ENCODE assay signal across 25 cellular contexts in the genomic region with DNA sequence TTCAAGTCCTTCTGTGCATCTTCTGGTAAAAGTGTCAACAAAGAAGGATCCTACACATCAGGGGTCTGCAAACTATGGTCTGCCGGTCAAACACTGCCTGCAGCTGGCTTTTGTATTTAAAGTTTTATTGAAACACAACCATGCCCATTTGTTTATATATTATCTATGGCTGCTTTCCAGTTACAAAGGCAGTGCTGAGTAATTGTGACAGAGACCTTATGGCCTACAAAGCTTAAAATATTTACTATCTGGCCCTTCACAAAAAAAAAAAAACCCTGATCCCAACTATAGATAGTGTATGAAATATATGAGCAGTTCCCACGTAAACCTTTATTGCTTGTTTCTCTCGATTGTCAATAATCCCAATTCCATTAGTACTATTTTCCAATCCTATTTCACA.
A peak's percentile ranks its signal among the peaks of the same experiment; 100 is the strongest.
DNase-seq lines count a peak whose midpoint lies in the region; ATAC-seq and TF ChIP-seq lines count a peak whose summit lies in the region.
"Had no signal": no experiment of that assay in that cellular context is flagged by ENCODE, and none has a peak within 500 bp of the region (broad histone marks: within the 10 kb centered on the region; RNA-seq: fewer than 3 reads in every experiment).

No MANE protein-coding gene starts in this region.

- H3K27ac ChIP-seq in CD8-positive, alpha-beta T cell (ENCODE audit: low read depth, low read length): no peak overlapping the region
- H3K27ac ChIP-seq in CD4-positive, alpha-beta memory T cell (ENCODE audit: low read depth, low read length): no peak overlapping the region
- H3K27ac ChIP-seq: right atrium auricular region, WERI-Rb-1 had no signal

- ATAC-seq in CD8-positive, alpha-beta T cell: no peak
- ATAC-seq in effector memory CD8-positive, alpha-beta T cell (replicated peaks): no peak
- ATAC-seq: Panc1 had no signal

- H3K36me3 Mint-ChIP-seq in CD8-positive, alpha-beta T cell: peaks cover 12% of the 10 kb centered on the region
- H3K36me3 Mint-ChIP-seq in effector memory CD8-positive, alpha-beta T cell (ENCODE audit: insufficient read depth): peaks cover 29% of the 10 kb centered on the region
- peaks cover 12% of the 10 kb centered on the region for H3K36me3 Mint-ChIP-seq in osteocyte (ENCODE audit: unreplicated experiment)
- H3K36me3 Mint-ChIP-seq in CD4-positive, alpha-beta memory T cell: peaks cover 6 to 7% of the 10 kb centered on the region in 2 donors

- CTCF ChIA-PET in CD8-positive, alpha-beta T cell (lab: Charles Lee): interaction anchor here (0.8 to 1.3 kb wide), 4 partner anchors 12 to 108 kb away, joined by 3 to 4 read pairs (median 3); no protein-coding TSS in a partner anchor
- CTCF ChIA-PET in CD4-positive, alpha-beta memory T cell (lab: Charles Lee; ENCODE audit: partially characterized antibody): interaction anchor here (0.7 to 1.0 kb wide), 2 partner anchors 39 to 68 kb away, joined by 3 to 8 read pairs; no protein-coding TSS in a partner anchor

- no peaks in the 10 kb centered on the region for H3K9me3 Mint-ChIP-seq in CD8-positive, alpha-beta T cell
- no peaks in the 10 kb centered on the region for H3K9me3 Mint-ChIP-seq in effector memory CD8-positive, alpha-beta T cell
- H3K9me3 Mint-ChIP-seq in osteocyte (ENCODE audit: unreplicated experiment): no peaks in the 10 kb centered on the region
- H3K9me3 Mint-ChIP-seq in CD4-positive, alpha-beta memory T cell: peaks cover 0 to 3% (median 0%) of the 10 kb centered on the region in 8 donors
- H3K9me3 Mint-ChIP-seq: activated naive CD4-positive, alpha-beta T cell treated with anti-CD3 and anti-CD28 coated beads, Interleukin-2, amount 50 U/mL, for 24 hours; neural crest cell had no signal

- H3K36me3 ChIP-seq in CD8-positive, alpha-beta T cell (ENCODE audit: insufficient read depth, low read length): no peaks in the 10 kb centered on the region
- no peaks in the 10 kb centered on the region for H3K36me3 ChIP-seq in CD4-positive, alpha-beta memory T cell (ENCODE audit: insufficient read depth, low read length)
- H3K36me3 ChIP-seq: right atrium auricular region, tibial artery, WERI-Rb-1 had no signal

- peaks cover 90% of the 10 kb centered on the region for H3K4me1 ChIP-seq in CD8-positive, alpha-beta T cell (ENCODE audit: insufficient read depth, low read length)
- H3K4me1 ChIP-seq in CD4-positive, alpha-beta memory T cell (ENCODE audit: insufficient read depth, low read length): peaks cover 99% of the 10 kb centered on the region

- peak overlapping the region; percentile 11 for H3K4me3 Mint-ChIP-seq in CD8-positive, alpha-beta T cell
- H3K4me3 Mint-ChIP-seq in effector memory CD8-positive, alpha-beta T cell: peak overlapping the region; percentile 27 to 63
- no peak overlapping the region for H3K4me3 Mint-ChIP-seq in osteocyte (ENCODE audit: unreplicated experiment)
- peak overlapping the region in 4 of 8 donors; percentile 26 to 60 (median 43) for H3K4me3 Mint-ChIP-seq in CD4-positive, alpha-beta memory T cell
- H3K4me3 Mint-ChIP-seq: activated naive CD4-positive, alpha-beta T cell treated with anti-CD3 and anti-CD28 coated beads, Interleukin-2, amount 50 U/mL, for 24 hours; neural crest cell had no signal

- H3K9me3 ChIP-seq in CD8-positive, alpha-beta T cell (ENCODE audit: low read length): no peaks in the 10 kb centered on the region
- no peaks in the 10 kb centered on the region for H3K9me3 ChIP-seq in CD4-positive, alpha-beta memory T cell (ENCODE audit: control insufficient read depth in 1 of 2, low read length in 2 of 2)
- H3K9me3 ChIP-seq: Caco-2, right atrium auricular region, tibial artery had no signal

- H3K4me3 ChIP-seq in CD8-positive, alpha-beta T cell (ENCODE audit: low read depth, low read length): no peak overlapping the region
- H3K4me3 ChIP-seq in CD4-positive, alpha-beta memory T cell (ENCODE audit: low read length in 2 of 2): no peak overlapping the region
- H3K4me3 ChIP-seq: right atrium auricular region, tibial artery had no signal

- no peak for DNase-seq in CD8-positive, alpha-beta T cell
- DNase-seq in HCEC 1CT (peak; percentile 69), osteocyte (ENCODE audit: extremely low spot score, unreplicated experiment) (no peak), OCI-M2 (lab: John Stamatoyannopoulos, UW; ENCODE audit: unreplicated experiment) (no peak)
- no peak for DNase-seq in effector memory CD8-positive, alpha-beta T cell
- DNase-seq in CD4-positive, alpha-beta memory T cell: no peak
- no peak for DNase-seq in stimulated activated CD4-positive, alpha-beta T cell treated with anti-CD3 and anti-CD28 coated beads, Interleukin-2, amount 100 ng/mL, for 48 hours
- DNase-seq: activated CD4-positive, alpha-beta T cell treated with anti-CD3 and anti-CD28 coated beads for 48 hours; amniotic stem cell; Caco-2; DMS79; hypothalamus; Karpas-422; NCI-H2107; NCI-H345; SHP77; stimulated activated CD4-positive, alpha-beta T cell treated with anti-CD3 and anti-CD28 coated beads, Interleukin-12 subunit alpha, Interleukin-12 subunit beta, amount 100 ng/mL, for 4 hours; stimulated activated CD4-positive, alpha-beta T cell treated with anti-CD3 and anti-CD28 coated beads, Interleukin-4, amount 100 ng/mL, for 1 hour; T-helper 9 cell; tibial artery; WERI-Rb-1 had no signal

- no peaks in the 10 kb centered on the region for H3K27me3 Mint-ChIP-seq in CD8-positive, alpha-beta T cell (ENCODE audit: low read depth)
- no peaks in the 10 kb centered on the region for H3K27me3 Mint-ChIP-seq in effector memory CD8-positive, alpha-beta T cell
- no peaks in the 10 kb centered on the region for H3K27me3 Mint-ChIP-seq in osteocyte (ENCODE audit: unreplicated experiment)
- no peaks in the 10 kb centered on the region for H3K27me3 Mint-ChIP-seq in CD4-positive, alpha-beta memory T cell
- H3K27me3 Mint-ChIP-seq: activated naive CD4-positive, alpha-beta T cell treated with anti-CD3 and anti-CD28 coated beads, Interleukin-2, amount 50 U/mL, for 24 hours had no signal

- peaks cover 84% of the 10 kb centered on the region for H3K4me1 Mint-ChIP-seq in CD8-positive, alpha-beta T cell (ENCODE audit: low read depth)
- peaks cover 64 to 68% of the 10 kb centered on the region in 2 donors for H3K4me1 Mint-ChIP-seq in effector memory CD8-positive, alpha-beta T cell (ENCODE audit: low read depth in 2 of 2)
- H3K4me1 Mint-ChIP-seq in osteocyte (ENCODE audit: unreplicated experiment): peaks cover 82% of the 10 kb centered on the region
- H3K4me1 Mint-ChIP-seq in CD4-positive, alpha-beta memory T cell: peaks cover 65 to 87% (median 73%) of the 10 kb centered on the region in 4 donors

- no peaks in the 10 kb centered on the region for H3K27me3 ChIP-seq in CD8-positive, alpha-beta T cell (ENCODE audit: insufficient read depth, low read length)
- no peaks in the 10 kb centered on the region for H3K27me3 ChIP-seq in CD4-positive, alpha-beta memory T cell (ENCODE audit: insufficient read depth, low read length)
- H3K27me3 ChIP-seq: right atrium auricular region, tibial artery had no signal

- POLR2A ChIA-PET in CD8-positive, alpha-beta T cell (lab: Charles Lee): interaction anchor here (1.1 to 3.4 kb wide), 2 partner anchors 15 to 101 kb away, joined by 3 to 10 read pairs; a partner anchor contains a TSS
- POLR2A ChIA-PET in CD4-positive, alpha-beta memory T cell (lab: Charles Lee; ENCODE audit: partially characterized antibody): interaction anchor here (1.0 to 5.5 kb wide), 5 partner anchors 12 to 527 kb away, joined by 3 to 28 read pairs (median 4); no protein-coding TSS in a partner anchor

- intact Hi-C loops in CD8-positive, alpha-beta T cell (cut with DNase I, micrococcal nuclease): loop anchor here in 1 of 2 experiments (5.0 kb wide), 2 partner anchors 35 kb away; no protein-coding TSS in a partner anchor
- intact Hi-C loops in CD4-positive, alpha-beta memory T cell (cut with micrococcal nuclease): no loop called here

- no peak overlapping the region for H3K27ac Mint-ChIP-seq in CD8-positive, alpha-beta T cell
- peak overlapping the region in 1 of 2 donors; percentile 49 for H3K27ac Mint-ChIP-seq in effector memory CD8-positive, alpha-beta T cell
- H3K27ac Mint-ChIP-seq in osteocyte (ENCODE audit: unreplicated experiment): peak overlapping the region; percentile 50
- H3K27ac Mint-ChIP-seq in CD4-positive, alpha-beta memory T cell: peak overlapping the region in 2 of 7 donors; percentile 10 to 36

- no peak for TF ChIP-seq CTCF in CD8-positive, alpha-beta T cell (IDR thresholded peaks at IDR 0.05)
- TF ChIP-seq CTCF in osteocyte (IDR thresholded peaks at IDR 0.05): no peak
